ENCODE assay signal across 20 cellular contexts in the genomic region with DNA sequence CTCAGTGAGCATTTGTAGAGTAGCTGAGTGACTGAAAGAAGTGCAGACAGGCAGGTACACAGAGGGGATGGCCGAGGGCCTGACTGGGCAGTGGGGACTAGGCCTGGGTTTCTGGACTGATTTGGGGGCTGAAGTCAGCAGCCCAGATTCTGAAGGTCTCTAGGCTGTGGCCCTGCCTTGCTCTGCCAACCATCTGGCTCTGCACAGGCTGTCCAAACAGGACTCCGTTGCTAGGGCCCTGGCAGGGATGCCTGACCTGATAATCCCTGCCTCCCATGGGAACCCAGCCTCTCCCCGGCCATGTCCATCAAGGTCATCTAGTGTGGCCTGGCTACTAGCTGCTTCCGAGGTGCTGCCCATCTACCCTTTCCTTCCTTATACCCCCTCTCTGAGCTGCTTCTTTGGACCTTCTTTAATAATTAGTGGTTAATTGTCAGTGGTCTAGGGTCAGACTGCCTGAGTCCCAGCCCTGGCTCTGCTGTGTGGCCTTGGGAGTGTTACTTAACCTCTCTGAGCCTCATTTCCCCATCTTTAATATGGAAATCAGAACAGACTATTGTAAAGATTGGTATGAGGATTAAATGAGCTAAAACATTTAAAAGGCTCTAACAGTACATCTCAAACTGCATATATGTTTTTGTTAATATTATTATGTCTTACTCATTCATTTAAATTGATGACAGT.
"Had no signal": no experiment of that assay in that cellular context is flagged by ENCODE, and none has a peak within 500 bp of the region (broad histone marks: within the 10 kb centered on the region; RNA-seq: fewer than 3 reads in every experiment).

No MANE protein-coding gene starts in this region.

- H3K27me3 ChIP-seq: ovary, thyroid gland had no signal

- H3K9me3 ChIP-seq: neutrophil, ovary, psoas muscle, thyroid gland had no signal

- H3K27ac ChIP-seq: neutrophil, ovary, psoas muscle, thyroid gland had no signal

- DNase-seq: activated CD4-positive, alpha-beta T cell treated with anti-CD3 and anti-CD28 coated beads for 1 hour; activated CD4-positive, alpha-beta T cell treated with anti-CD3 and anti-CD28 coated beads, Interleukin-2, amount 50 U/mL, for 1 hour; activated CD8-positive, alpha-beta T cell treated with anti-CD3 and anti-CD28 coated beads, Interleukin-2, amount 10 ng/mL, durations not matched to agents 7 days and 5 days; activated gamma-delta T cell; activated naive CD4-positive, alpha-beta T cell treated with anti-CD3 and anti-CD28 coated beads, Interleukin-2, amount 50 U/mL, for 16 hours; activated naive CD8-positive, alpha-beta T cell treated with anti-CD3 and anti-CD28 coated beads, Interleukin-2, amount 50 U/mL, for 24 hours; cortex of kidney; hippocampal formation; midbrain; ovary; right cardiac atrium; stimulated activated CD4-positive, alpha-beta T cell treated with anti-CD3 and anti-CD28 coated beads, Interleukin-12 subunit alpha, Interleukin-12 subunit beta, amount 100 ng/mL, for 4 hours; stimulated activated CD4-positive, alpha-beta T cell treated with anti-CD3 and anti-CD28 coated beads, Interleukin-4, amount 100 ng/mL, for 4 hours; substantia nigra; T-helper 1 cell; thyroid gland had no signal

- FAIRE-seq: endometrium, TTC549 had no signal

- H3K4me3 ChIP-seq: ovary, psoas muscle, thyroid gland had no signal

- H3K36me3 ChIP-seq: neutrophil, ovary, thyroid gland had no signal

- H3K4me1 ChIP-seq: psoas muscle had no signal

- ATAC-seq: activated CD8-positive, alpha-beta T cell treated with anti-CD3 and anti-CD28 coated beads, Interleukin-2, amount 10 ng/mL, durations not matched to agents 7 days and 5 days; activated naive CD8-positive, alpha-beta T cell treated with anti-CD3 and anti-CD28 coated beads, Interleukin-2, amount 50 U/mL, for 24 hours; psoas muscle had no signal
